Comparison of ENCODE assay signal across 29 cellular contexts in genomic region chr21:42467613-42467983, GRCh38. TPM values are rescaled to one million over a fixed set of nuclear protein-coding genes. Genes with fewer than 3 reads are reported as not detected.
DNase-seq lines count a peak whose midpoint lies in the region; ATAC-seq and TF ChIP-seq lines count a peak whose summit lies in the region.
"Had no signal": no experiment of that assay in that cellular context is flagged by ENCODE, and none has a peak within 500 bp of the region (broad histone marks: within the 10 kb centered on the region; RNA-seq: fewer than 3 reads in every experiment).

No MANE protein-coding gene starts in this region.

- intact Hi-C loops in mucosa of descending colon (cut with DNase I, micrococcal nuclease) = loop anchor here in 1 of 2 donors (10.0 kb wide), 1 partner anchor 47 kb away; the partner anchor contains the start of gene SLC37A1

- no peaks in the 10 kb centered on the region for H3K9me3 Mint-ChIP-seq in central memory CD8-positive, alpha-beta T cell
- H3K9me3 Mint-ChIP-seq: activated naive CD8-positive, alpha-beta T cell treated with anti-CD3 and anti-CD28 coated beads, Interleukin-2, amount 10 ng/mL, durations not matched to agents 7 days and 5 days; dendritic cell treated with granulocyte-macrophage colony-stimulating factor and Interleukin-4, amounts not matched to agents 40 ng/mL and 50 ng/mL, for 4 days; neural progenitor cell had no signal

- H3K79me2 ChIP-seq in OCI-LY3 (ENCODE audit: low read length) = no peaks in the 10 kb centered on the region

- no peak for ATAC-seq in central memory CD8-positive, alpha-beta T cell (replicated peaks; ENCODE audit: extremely low read depth, poor library complexity, severe bottlenecking)
- ATAC-seq in mucosa of descending colon = no peak
- no peak for ATAC-seq in HG02852 (IDR thresholded peaks at IDR 0.05; ENCODE audit: unreplicated experiment)
- ATAC-seq: A549; activated CD4-positive, alpha-beta T cell treated with anti-CD3 and anti-CD28 coated beads for 36 hours; activated CD8-positive, alpha-beta T cell treated with anti-CD3 and anti-CD28 coated beads, Interleukin-2, amount 10 ng/mL, durations not matched to agents 7 days and 5 days had no signal

- H3K9ac ChIP-seq in BLaER1 treated with 17β-estradiol and CSF1 and Interleukin-3, amounts not matched to agents 10 nM and 100 nM = no peak overlapping the region
- H3K9ac ChIP-seq in OCI-LY3 (ENCODE audit: low read length) (peak overlapping the region; percentile 30; the same call in 1 of the 2 replicates), skeletal muscle tissue (ENCODE audit: low read depth in 1 of 3, low read length in 3 of 3) (peak overlapping the region in 1 of 3 donors; percentile 60)
- H3K9ac ChIP-seq: neural progenitor cell had no signal

- H3K4me1 ChIP-seq in BLaER1 treated with 17β-estradiol and CSF1 and Interleukin-3, amounts not matched to agents 10 nM and 100 nM = peaks cover 42 to 78% (median 64%) of the 10 kb centered on the region in 10 experiments
- H3K4me1 ChIP-seq in OCI-LY3 (ENCODE audit: low read length) = peaks cover 92% of the 10 kb centered on the region
- peaks cover 5 to 10% (median 9%) of the 10 kb centered on the region in 3 donors for H3K4me1 ChIP-seq in skeletal muscle tissue (ENCODE audit: control insufficient read depth in 3 of 3, insufficient read depth in 3 of 3, low read length in 3 of 3)
- peaks cover 50% of the 10 kb centered on the region for H3K4me1 ChIP-seq in mucosa of descending colon (ENCODE audit: low read depth)
- H3K4me1 ChIP-seq: A549, ascending aorta, BE2C, neural progenitor cell had no signal

- H3K27ac ChIP-seq in BLaER1 treated with 17β-estradiol and CSF1 and Interleukin-3, amounts not matched to agents 10 nM and 100 nM = no peak overlapping the region
- H3K27ac ChIP-seq in OCI-LY3 (ENCODE audit: low read length) (peak overlapping the region; percentile 100), skeletal muscle tissue (ENCODE audit: low read depth, low read length) (peak overlapping the region; percentile 48)
- H3K27ac ChIP-seq: A549, ascending aorta, esophagus squamous epithelium, neural progenitor cell, right lobe of liver, vagina had no signal

- no peak for TF ChIP-seq CTCF in OCI-LY3 (IDR thresholded peaks at IDR 0.05; ENCODE audit: low read depth, low read length)
- no peak for TF ChIP-seq CTCF in mucosa of descending colon (IDR thresholded peaks at IDR 0.05)

- no peaks in the 10 kb centered on the region for H3K27me3 Mint-ChIP-seq in central memory CD8-positive, alpha-beta T cell
- H3K27me3 Mint-ChIP-seq: activated CD4-positive, alpha-beta T cell treated with anti-CD3 and anti-CD28 coated beads for 36 hours had no signal

- H3K27ac Mint-ChIP-seq in central memory CD8-positive, alpha-beta T cell (ENCODE audit: low read depth) = peak overlapping the region; percentile 39
- H3K27ac Mint-ChIP-seq: activated CD4-positive, alpha-beta T cell treated with anti-CD3 and anti-CD28 coated beads for 36 hours; activated CD8-positive, alpha-beta T cell treated with anti-CD3 and anti-CD28 coated beads, Interleukin-2, amount 10 ng/mL, durations not matched to agents 7 days and 5 days; activated naive CD8-positive, alpha-beta T cell treated with anti-CD3 and anti-CD28 coated beads, Interleukin-2, amount 10 ng/mL, durations not matched to agents 7 days and 5 days; dendritic cell treated with granulocyte-macrophage colony-stimulating factor and Interleukin-4, amounts not matched to agents 40 ng/mL and 50 ng/mL, for 4 days; neural progenitor cell had no signal

- peaks cover 25% of the 10 kb centered on the region for H3K4me1 Mint-ChIP-seq in central memory CD8-positive, alpha-beta T cell

- H3K4me3 Mint-ChIP-seq in central memory CD8-positive, alpha-beta T cell = no peak overlapping the region
- H3K4me3 Mint-ChIP-seq: activated CD4-positive, alpha-beta T cell treated with anti-CD3 and anti-CD28 coated beads for 36 hours; activated CD8-positive, alpha-beta T cell treated with anti-CD3 and anti-CD28 coated beads, Interleukin-2, amount 10 ng/mL, durations not matched to agents 7 days and 5 days; activated naive CD8-positive, alpha-beta T cell treated with anti-CD3 and anti-CD28 coated beads, Interleukin-2, amount 10 ng/mL, durations not matched to agents 7 days and 5 days; dendritic cell treated with granulocyte-macrophage colony-stimulating factor and Interleukin-4, amounts not matched to agents 40 ng/mL and 50 ng/mL, for 4 days; neural progenitor cell had no signal

- H2AFZ ChIP-seq in OCI-LY3 (ENCODE audit: low read depth, low read length) = no peak overlapping the region
- H2AFZ ChIP-seq: neural progenitor cell had no signal

- no peaks in the 10 kb centered on the region for H3K36me3 ChIP-seq in BLaER1 treated with 17β-estradiol and CSF1 and Interleukin-3, amounts not matched to agents 10 nM and 100 nM
- H3K36me3 ChIP-seq in OCI-LY3 (replicated peaks; ENCODE audit: low read depth, low read length) (peaks cover 1% of the 10 kb centered on the region), skeletal muscle tissue (ENCODE audit: control insufficient read depth in 3 of 3, insufficient read depth in 3 of 3, low read length in 3 of 3) (no peaks in the 10 kb centered on the region), mucosa of descending colon (ENCODE audit: low read depth) (no peaks in the 10 kb centered on the region)
- H3K36me3 ChIP-seq: ascending aorta, BE2C, esophagus squamous epithelium, neural progenitor cell, right lobe of liver, vagina had no signal

- H3K4me3 ChIP-seq in BLaER1 treated with 17β-estradiol and CSF1 and Interleukin-3, amounts not matched to agents 10 nM and 100 nM = no peak overlapping the region
- peak overlapping the region; percentile 7; the same call in 1 of the 2 replicates for H3K4me3 ChIP-seq in OCI-LY3 (ENCODE audit: low read length)
- H3K4me3 ChIP-seq in skeletal muscle tissue (ENCODE audit: low read length in 3 of 3) = peak overlapping the region; percentile 32 to 69 (median 59)
- H3K4me3 ChIP-seq in mucosa of descending colon = no peak overlapping the region
- H3K4me3 ChIP-seq: A549, ascending aorta, esophagus squamous epithelium, neural progenitor cell, right lobe of liver, vagina had no signal

- peaks cover 4% of the 10 kb centered on the region for H3K36me3 Mint-ChIP-seq in central memory CD8-positive, alpha-beta T cell (ENCODE audit: insufficient read depth)
- H3K36me3 Mint-ChIP-seq: neural progenitor cell had no signal

- H3K27me3 ChIP-seq in BLaER1 treated with 17β-estradiol and CSF1 and Interleukin-3, amounts not matched to agents 10 nM and 100 nM = peaks cover 0 to 30% (median 4%) of the 10 kb centered on the region in 11 experiments; a peak in 6 of 22 replicates
- H3K27me3 ChIP-seq in OCI-LY3 (ENCODE audit: low read depth, low read length) (no peaks in the 10 kb centered on the region), skeletal muscle tissue (ENCODE audit: control insufficient read depth in 3 of 3, insufficient read depth in 3 of 3, low read length in 3 of 3) (no peaks in the 10 kb centered on the region)
- H3K27me3 ChIP-seq: ascending aorta, BE2C, esophagus squamous epithelium, neural progenitor cell, right lobe of liver, vagina had no signal

- peaks cover 0 to 26% (median 0%) of the 10 kb centered on the region in 11 experiments; a peak in 2 of 22 replicates for H4K20me1 ChIP-seq in BLaER1 treated with 17β-estradiol and CSF1 and Interleukin-3, amounts not matched to agents 10 nM and 100 nM
- no peaks in the 10 kb centered on the region for H4K20me1 ChIP-seq in OCI-LY3 (ENCODE audit: insufficient read depth, low read length)

- H3K4me2 ChIP-seq in BLaER1 treated with 17β-estradiol and CSF1 and Interleukin-3, amounts not matched to agents 10 nM and 100 nM = peak overlapping the region; percentile 78 to 95 (median 90)
- H3K4me2 ChIP-seq in OCI-LY3 (ENCODE audit: low read length) = peak overlapping the region; percentile 48
- H3K4me2 ChIP-seq: A549, neural progenitor cell had no signal

- H3K9me3 ChIP-seq in BLaER1 treated with 17β-estradiol and CSF1 and Interleukin-3, amounts not matched to agents 10 nM and 100 nM (replicated peaks in 1 of 11) = no peaks in the 10 kb centered on the region
- H3K9me3 ChIP-seq in OCI-LY3 (ENCODE audit: insufficient read depth, low read length) = no peaks in the 10 kb centered on the region
- no peaks in the 10 kb centered on the region for H3K9me3 ChIP-seq in skeletal muscle tissue (ENCODE audit: control insufficient read depth in 3 of 3, low read length in 3 of 3)
- no peaks in the 10 kb centered on the region for H3K9me3 ChIP-seq in mucosa of descending colon
- H3K9me3 ChIP-seq: A549, ascending aorta, BE2C, esophagus squamous epithelium, right lobe of liver, vagina had no signal

- DNase-seq in central memory CD8-positive, alpha-beta T cell (ENCODE audit: low spot score in 2 of 2) = no peak
- DNase-seq in mucosa of descending colon = no peak
- no peak for DNase-seq in NCI-H146 treated with DMSO at 0.1 percent for 48 hours (lab: John Stamatoyannopoulos, UW; ENCODE audit: unreplicated experiment)
- no peak for DNase-seq in SHP77 treated with DMSO at 0.1 percent for 48 hours (lab: John Stamatoyannopoulos, UW)
- DNase-seq: activated naive CD8-positive, alpha-beta T cell treated with anti-CD3 and anti-CD28 coated beads, Interleukin-2, amount 10 ng/mL, durations not matched to agents 7 days and 5 days; activated T-cell treated with anti-CD3 and anti-CD28 coated beads for 4 hours; BE2C; esophagus squamous epithelium; left cardiac atrium; mammary epithelial cell; NCI-H1694; NCI-H2171; NCI-H524; stimulated activated CD4-positive, alpha-beta T cell treated with anti-CD3 and anti-CD28 coated beads, Interleukin-4, amount 100 ng/mL, for 4 hours; stimulated activated naive CD4-positive, alpha-beta T cell had no signal

RNA-seq across cellular contexts. Expression of gene RSPH1, which starts 28.4 kb away (rescaled TPM):
- total RNA-seq in skeletal muscle tissue (not detected), mucosa of descending colon (1 to 10 TPM; 4.0 to 7.6 (median 4.5) TPM)
- total RNA-seq: activated CD8-positive, alpha-beta T cell treated with anti-CD3 and anti-CD28 coated beads, Interleukin-2, amount 10 ng/mL, durations not matched to agents 7 days and 5 days; activated naive CD8-positive, alpha-beta T cell treated with anti-CD3 and anti-CD28 coated beads, Interleukin-2, amount 10 ng/mL, durations not matched to agents 7 days and 5 days; ascending aorta; cardiac septum; H7; left cardiac atrium; vagina had no signal

RNA-seq across cellular contexts. Expression of gene SLC37A1, which starts 46.1 kb away (rescaled TPM):
- total RNA-seq in skeletal muscle tissue (2.1 TPM), mucosa of descending colon (100 to 1,000 TPM in 1 of 3 donors, 10 to 100 TPM in 2; 52.3 to 179 (median 92.3) TPM)

Comparison
In these comparisons a context has a peak if more than half of its experiments do, and no peak if none do; other contexts are left out.
1. H3K27ac ChIP-seq: peak in OCI-LY3 (single experiment) and skeletal muscle tissue (single experiment); none in BLaER1 treated with 17β-estradiol and CSF1 and Interleukin-3, amounts not matched to agents 10 nM and 100 nM (0 of 11).
2. H3K4me3 ChIP-seq: peak in OCI-LY3 (single experiment) and skeletal muscle tissue (3 of 3); none in BLaER1 treated with 17β-estradiol and CSF1 and Interleukin-3, amounts not matched to agents 10 nM and 100 nM (0 of 10) and mucosa of descending colon (single experiment).
3. RNA of gene SLC37A1, which starts 46.1 kb away (total RNA-seq): 52.3 to 179 TPM in mucosa of descending colon; 2.1 TPM in skeletal muscle tissue (single experiment); every median in the first group is over 10 times any median in the second.